In genomic region chr20:45851501-45851900, GRCh38 we compare ENCODE assay signal across 2 cellular contexts.
TF ChIP-seq lines count a peak whose summit lies in the region.

No MANE protein-coding gene starts in this region.

TF ChIP-seq in GM23338, 12 proteins besides CTCF, POLR2A, EP300 and RAD21:
- TF ChIP-seq, protein P1, sequence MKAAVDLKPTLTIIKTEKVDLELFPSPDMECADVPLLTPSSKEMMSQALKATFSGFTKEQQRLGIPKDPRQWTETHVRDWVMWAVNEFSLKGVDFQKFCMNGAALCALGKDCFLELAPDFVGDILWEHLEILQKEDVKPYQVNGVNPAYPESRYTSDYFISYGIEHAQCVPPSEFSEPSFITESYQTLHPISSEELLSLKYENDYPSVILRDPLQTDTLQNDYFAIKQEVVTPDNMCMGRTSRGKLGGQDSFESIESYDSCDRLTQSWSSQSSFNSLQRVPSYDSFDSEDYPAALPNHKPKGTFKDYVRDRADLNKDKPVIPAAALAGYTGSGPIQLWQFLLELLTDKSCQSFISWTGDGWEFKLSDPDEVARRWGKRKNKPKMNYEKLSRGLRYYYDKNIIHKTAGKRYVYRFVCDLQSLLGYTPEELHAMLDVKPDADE (IDR thresholded peaks at IDR 0.05): no peak
- TF ChIP-seq ZNF331 (CRISPR knock-in tag; IDR thresholded peaks at IDR 0.05; ENCODE audit: low read depth): no peak
- TF ChIP-seq, protein P2, sequence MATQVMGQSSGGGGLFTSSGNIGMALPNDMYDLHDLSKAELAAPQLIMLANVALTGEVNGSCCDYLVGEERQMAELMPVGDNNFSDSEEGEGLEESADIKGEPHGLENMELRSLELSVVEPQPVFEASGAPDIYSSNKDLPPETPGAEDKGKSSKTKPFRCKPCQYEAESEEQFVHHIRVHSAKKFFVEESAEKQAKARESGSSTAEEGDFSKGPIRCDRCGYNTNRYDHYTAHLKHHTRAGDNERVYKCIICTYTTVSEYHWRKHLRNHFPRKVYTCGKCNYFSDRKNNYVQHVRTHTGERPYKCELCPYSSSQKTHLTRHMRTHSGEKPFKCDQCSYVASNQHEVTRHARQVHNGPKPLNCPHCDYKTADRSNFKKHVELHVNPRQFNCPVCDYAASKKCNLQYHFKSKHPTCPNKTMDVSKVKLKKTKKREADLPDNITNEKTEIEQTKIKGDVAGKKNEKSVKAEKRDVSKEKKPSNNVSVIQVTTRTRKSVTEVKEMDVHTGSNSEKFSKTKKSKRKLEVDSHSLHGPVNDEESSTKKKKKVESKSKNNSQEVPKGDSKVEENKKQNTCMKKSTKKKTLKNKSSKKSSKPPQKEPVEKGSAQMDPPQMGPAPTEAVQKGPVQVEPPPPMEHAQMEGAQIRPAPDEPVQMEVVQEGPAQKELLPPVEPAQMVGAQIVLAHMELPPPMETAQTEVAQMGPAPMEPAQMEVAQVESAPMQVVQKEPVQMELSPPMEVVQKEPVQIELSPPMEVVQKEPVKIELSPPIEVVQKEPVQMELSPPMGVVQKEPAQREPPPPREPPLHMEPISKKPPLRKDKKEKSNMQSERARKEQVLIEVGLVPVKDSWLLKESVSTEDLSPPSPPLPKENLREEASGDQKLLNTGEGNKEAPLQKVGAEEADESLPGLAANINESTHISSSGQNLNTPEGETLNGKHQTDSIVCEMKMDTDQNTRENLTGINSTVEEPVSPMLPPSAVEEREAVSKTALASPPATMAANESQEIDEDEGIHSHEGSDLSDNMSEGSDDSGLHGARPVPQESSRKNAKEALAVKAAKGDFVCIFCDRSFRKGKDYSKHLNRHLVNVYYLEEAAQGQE (IDR thresholded peaks at IDR 0.05; ENCODE audit: unreplicated experiment): no peak
- no peak for TF ChIP-seq POLR2AphosphoS5 (IDR thresholded peaks at IDR 0.05; ENCODE audit: low read depth)
- no peak for TF ChIP-seq NANOG (IDR thresholded peaks at IDR 0.05; ENCODE audit: borderline replicate concordance)
- TF ChIP-seq ZNF114 (CRISPR knock-in tag; IDR thresholded peaks at IDR 0.05): no peak
- no peak for TF ChIP-seq CREB1 (CRISPR knock-in tag; IDR thresholded peaks at IDR 0.05; ENCODE audit: low read depth)
- no peak for TF ChIP-seq EZH2 (IDR thresholded peaks at IDR 0.05; ENCODE audit: low read depth, unreplicated experiment)
- TF ChIP-seq STAT1 (IDR thresholded peaks at IDR 0.05; ENCODE audit: unreplicated experiment): no peak
- no peak for TF ChIP-seq EZH2phosphoT487 (IDR thresholded peaks at IDR 0.05; ENCODE audit: unreplicated experiment)

TF ChIP-seq in K562, 482 proteins besides CTCF, POLR2A, EP300 and RAD21 (continues in another document):
- TF ChIP-seq U2AF1 (optimal IDR thresholded peaks at IDR 0.05; ENCODE audit: low read depth, low read length): no peak
- TF ChIP-seq BCOR (IDR thresholded peaks at IDR 0.05): peak; percentile 71; the same call in 1 of the 2 replicates
- TF ChIP-seq, protein P3, sequence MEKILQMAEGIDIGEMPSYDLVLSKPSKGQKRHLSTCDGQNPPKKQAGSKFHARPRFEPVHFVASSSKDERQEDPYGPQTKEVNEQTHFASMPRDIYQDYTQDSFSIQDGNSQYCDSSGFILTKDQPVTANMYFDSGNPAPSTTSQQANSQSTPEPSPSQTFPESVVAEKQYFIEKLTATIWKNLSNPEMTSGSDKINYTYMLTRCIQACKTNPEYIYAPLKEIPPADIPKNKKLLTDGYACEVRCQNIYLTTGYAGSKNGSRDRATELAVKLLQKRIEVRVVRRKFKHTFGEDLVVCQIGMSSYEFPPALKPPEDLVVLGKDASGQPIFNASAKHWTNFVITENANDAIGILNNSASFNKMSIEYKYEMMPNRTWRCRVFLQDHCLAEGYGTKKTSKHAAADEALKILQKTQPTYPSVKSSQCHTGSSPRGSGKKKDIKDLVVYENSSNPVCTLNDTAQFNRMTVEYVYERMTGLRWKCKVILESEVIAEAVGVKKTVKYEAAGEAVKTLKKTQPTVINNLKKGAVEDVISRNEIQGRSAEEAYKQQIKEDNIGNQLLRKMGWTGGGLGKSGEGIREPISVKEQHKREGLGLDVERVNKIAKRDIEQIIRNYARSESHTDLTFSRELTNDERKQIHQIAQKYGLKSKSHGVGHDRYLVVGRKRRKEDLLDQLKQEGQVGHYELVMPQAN (IDR thresholded peaks at IDR 0.05; ENCODE audit: borderline replicate concordance): no peak
- no peak for TF ChIP-seq MGA (IDR thresholded peaks at IDR 0.05)
- TF ChIP-seq RAD51 (IDR thresholded peaks at IDR 0.05; ENCODE audit: borderline replicate concordance, low read depth): no peak
- TF ChIP-seq, protein P4, sequence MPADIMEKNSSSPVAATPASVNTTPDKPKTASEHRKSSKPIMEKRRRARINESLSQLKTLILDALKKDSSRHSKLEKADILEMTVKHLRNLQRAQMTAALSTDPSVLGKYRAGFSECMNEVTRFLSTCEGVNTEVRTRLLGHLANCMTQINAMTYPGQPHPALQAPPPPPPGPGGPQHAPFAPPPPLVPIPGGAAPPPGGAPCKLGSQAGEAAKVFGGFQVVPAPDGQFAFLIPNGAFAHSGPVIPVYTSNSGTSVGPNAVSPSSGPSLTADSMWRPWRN (IDR thresholded peaks at IDR 0.05; ENCODE audit: low read depth): no peak
- no peak for TF ChIP-seq YBX1 (IDR thresholded peaks at IDR 0.05)
- no peak for TF ChIP-seq SNIP1 (IDR thresholded peaks at IDR 0.05; ENCODE audit: low read depth)
- no peak for TF ChIP-seq DACH1 (IDR thresholded peaks at IDR 0.05; ENCODE audit: partially characterized antibody)
- no peak for TF ChIP-seq TFAP4 (CRISPR knock-in tag; IDR thresholded peaks at IDR 0.05; ENCODE audit: borderline replicate concordance)
- TF ChIP-seq ZBTB34 (CRISPR knock-in tag; IDR thresholded peaks at IDR 0.05): no peak
- no peak for TF ChIP-seq POU5F1 (IDR thresholded peaks at IDR 0.05; ENCODE audit: borderline replicate concordance, low read depth, low read length, partially characterized antibody)
- no peak for TF ChIP-seq MAFG (tag; conservative IDR thresholded peaks at IDR 0.05)
- TF ChIP-seq ADNP (tag; IDR thresholded peaks at IDR 0.05): peak; percentile 74
- TF ChIP-seq ZNF398 (CRISPR knock-in tag; IDR thresholded peaks at IDR 0.05): no peak
- TF ChIP-seq TFAM (CRISPR knock-in tag; conservative IDR thresholded peaks at IDR 0.05): no peak
- no peak for TF ChIP-seq ZNF445 (CRISPR knock-in tag; IDR thresholded peaks at IDR 0.05; ENCODE audit: low read depth)
- TF ChIP-seq ZNF551 (CRISPR knock-in tag; IDR thresholded peaks at IDR 0.05): no peak
- no peak for TF ChIP-seq NUFIP1 (IDR thresholded peaks at IDR 0.05; ENCODE audit: partially characterized antibody)
- no peak for TF ChIP-seq HMGN3 (IDR thresholded peaks at IDR 0.05; ENCODE audit: borderline replicate concordance, extremely low read depth, insufficient read length, low read depth, low read length)
- TF ChIP-seq SRSF1 (IDR thresholded peaks at IDR 0.05; ENCODE audit: low read depth, low read length): no peak
- no peak for TF ChIP-seq ZNF695 (CRISPR knock-in tag; IDR thresholded peaks at IDR 0.05)
